Comparison of ENCODE assay signal across 9 cellular contexts in genomic region chrX:108735087-108735679, GRCh38. TPM values are rescaled to one million over a fixed set of nuclear protein-coding genes. Genes with fewer than 3 reads are reported as not detected.
DNase-seq lines count a peak whose midpoint lies in the region; ATAC-seq, FAIRE-seq and TF ChIP-seq lines count a peak whose summit lies in the region.
"Had no signal": no experiment of that assay in that cellular context is flagged by ENCODE, and none has a peak within 500 bp of the region (broad histone marks: within the 10 kb centered on the region; RNA-seq: fewer than 3 reads in every experiment).

No MANE protein-coding gene starts in this region.

- dilution Hi-C loops in endothelial cell of umbilical vein (cut with MboI; ENCODE audit: extremely low pct_ligation_motif_present, low sequenced_read_pairs): no loop called here

- no peak for FAIRE-seq in endothelial cell of umbilical vein (lab: Jason Lieb, UNC)

- H3K27ac ChIP-seq in endothelial cell of umbilical vein (ENCODE audit: insufficient read depth, low read depth, low read length) (no peak overlapping the region), osteoblast (ENCODE audit: low read depth, low read length) (no peak overlapping the region)
- no peak overlapping the region for H3K27ac ChIP-seq in CD8-positive, alpha-beta T cell (ENCODE audit: low read depth, low read length)

- H3K27me3 ChIP-seq in endothelial cell of umbilical vein (ENCODE audit: control insufficient read depth in 2 of 2, insufficient read depth in 2 of 2, low read length in 2 of 2) (peaks cover 49 to 72% of the 10 kb centered on the region in 2 experiments), osteoblast (ENCODE audit: insufficient read depth, low read length) (peaks cover 39% of the 10 kb centered on the region)
- no peaks in the 10 kb centered on the region for H3K27me3 ChIP-seq in CD8-positive, alpha-beta T cell (ENCODE audit: insufficient read depth, low read length)

- TF ChIP-seq CTCF in endothelial cell of umbilical vein (IDR thresholded peaks at IDR 0.05; ENCODE audit: extremely low read depth in 1 of 2, insufficient read depth in 1 of 2, low read depth in 1 of 2, low read length in 2 of 2): no peak
- TF ChIP-seq CTCF in osteoblast (IDR thresholded peaks at IDR 0.05; ENCODE audit: extremely low read depth, low read depth, low read length): no peak
- no peak for TF ChIP-seq CTCF in CD8-positive, alpha-beta T cell (IDR thresholded peaks at IDR 0.05)

- no peak for TF ChIP-seq POLR2A in endothelial cell of umbilical vein (IDR thresholded peaks at IDR 0.05; ENCODE audit: low read depth, low read length)

- H3K4me1 ChIP-seq in endothelial cell of umbilical vein (ENCODE audit: control insufficient read depth, extremely low read depth, insufficient read depth, low read length): peaks cover 4% of the 10 kb centered on the region
- H3K4me1 ChIP-seq in osteoblast (ENCODE audit: insufficient read depth, low read length): no peaks in the 10 kb centered on the region
- H3K4me1 ChIP-seq in CD8-positive, alpha-beta T cell (ENCODE audit: insufficient read depth, low read length): no peaks in the 10 kb centered on the region

- CTCF ChIA-PET in endothelial cell of umbilical vein (lab: Charles Lee): interaction anchor here (1.5 kb wide), 1 partner anchor 12 kb away, joined by 4 read pairs; no protein-coding TSS in a partner anchor
- CTCF ChIA-PET in CD8-positive, alpha-beta T cell (lab: Charles Lee): no interaction called here

- no peak overlapping the region for H3K9ac ChIP-seq in endothelial cell of umbilical vein (replicated peaks; ENCODE audit: extremely low read depth, insufficient read depth, low read length)

- in situ Hi-C loops in KBM-7 (cut with MboI; ENCODE audit: low pct_unique_long_range_greater_than_20kb, low sequenced_read_pairs): no loop called here

- H2AFZ ChIP-seq in endothelial cell of umbilical vein (ENCODE audit: low read depth, low read length): no peak overlapping the region
- no peak overlapping the region for H2AFZ ChIP-seq in osteoblast (ENCODE audit: low read length)

- no peak overlapping the region for H3K4me3 Mint-ChIP-seq in immature natural killer cell
- H3K4me3 Mint-ChIP-seq in CD8-positive, alpha-beta T cell: no peak overlapping the region

- POLR2A ChIA-PET in endothelial cell of umbilical vein (lab: Charles Lee): no interaction called here
- POLR2A ChIA-PET in CD8-positive, alpha-beta T cell (lab: Charles Lee): no interaction called here

- peaks cover 0 to 12% (median 1%) of the 10 kb centered on the region in 6 donors for H3K9me3 Mint-ChIP-seq in immature natural killer cell
- no peaks in the 10 kb centered on the region for H3K9me3 Mint-ChIP-seq in CD8-positive, alpha-beta T cell

- H3K79me2 ChIP-seq in endothelial cell of umbilical vein (ENCODE audit: control insufficient read depth, insufficient read depth, low read length) (no peaks in the 10 kb centered on the region), osteoblast (ENCODE audit: insufficient read depth, low read length) (no peaks in the 10 kb centered on the region)

- H3K9me1 ChIP-seq in endothelial cell of umbilical vein (replicated peaks; ENCODE audit: control insufficient read depth, extremely low read depth, insufficient read depth, low read length): no peaks in the 10 kb centered on the region

- H3K27ac Mint-ChIP-seq in immature natural killer cell: no peak overlapping the region
- no peak overlapping the region for H3K27ac Mint-ChIP-seq in CD8-positive, alpha-beta T cell

- DNase-seq in KBM-7: peak; percentile 9
- DNase-seq in endothelial cell of umbilical vein (ENCODE audit: low read depth, low spot score): peak; percentile 1
- DNase-seq in osteoblast (ENCODE audit: insufficient read length, low spot score, missing footprints): peak; percentile 77
- no peak for DNase-seq in immature natural killer cell
- no peak for DNase-seq in CD8-positive, alpha-beta T cell
- DNase-seq in NCI-H2171 treated with DMSO at 0.1 percent for 48 hours (lab: John Stamatoyannopoulos, UW): no peak

- peak overlapping the region in 1 of 3 experiments; percentile 48 for H3K4me3 ChIP-seq in endothelial cell of umbilical vein (replicated peaks in 1 of 3; ENCODE audit: insufficient read depth in 1 of 3, low read depth in 1 of 3, low read length in 3 of 3)
- H3K4me3 ChIP-seq in osteoblast (ENCODE audit: insufficient read depth, low read length): no peak overlapping the region
- no peak overlapping the region for H3K4me3 ChIP-seq in CD8-positive, alpha-beta T cell (ENCODE audit: low read depth, low read length)

- H4K20me1 ChIP-seq in endothelial cell of umbilical vein (replicated peaks; ENCODE audit: control insufficient read depth, extremely low read depth, insufficient read depth, low read length) (no peaks in the 10 kb centered on the region), osteoblast (ENCODE audit: insufficient read depth, low read length) (no peaks in the 10 kb centered on the region)

- intact Hi-C loops in endothelial cell of umbilical vein (cut with micrococcal nuclease): loop anchor here (5.0 kb wide), 1 partner anchor 967 kb away; no protein-coding TSS in a partner anchor
- intact Hi-C loops in CD8-positive, alpha-beta T cell (cut with DNase I, micrococcal nuclease): no loop called here

- H3K9me3 ChIP-seq in endothelial cell of umbilical vein (replicated peaks; ENCODE audit: control insufficient read depth, insufficient read depth, low read length): no peaks in the 10 kb centered on the region
- no peaks in the 10 kb centered on the region for H3K9me3 ChIP-seq in osteoblast (ENCODE audit: low read depth, low read length)
- no peaks in the 10 kb centered on the region for H3K9me3 ChIP-seq in CD8-positive, alpha-beta T cell (ENCODE audit: low read length)

- H3K4me1 Mint-ChIP-seq in immature natural killer cell: no peaks in the 10 kb centered on the region
- no peaks in the 10 kb centered on the region for H3K4me1 Mint-ChIP-seq in CD8-positive, alpha-beta T cell (ENCODE audit: low read depth)

- BruUV-seq in endothelial cell of umbilical vein (replicated peaks; lab: Mats Ljungman, UMichigan): no TSS peak

- H3K4me2 ChIP-seq in endothelial cell of umbilical vein (ENCODE audit: insufficient read depth, low read length): peak overlapping the region; percentile 64
- no peak overlapping the region for H3K4me2 ChIP-seq in osteoblast (ENCODE audit: insufficient read depth, low read length)

- ATAC-seq in GM19463 (IDR thresholded peaks at IDR 0.05; ENCODE audit: unreplicated experiment): peak; percentile 40
- ATAC-seq in HG03159 (IDR thresholded peaks at IDR 0.05; ENCODE audit: unreplicated experiment): no peak
- ATAC-seq in CD8-positive, alpha-beta T cell: no peak

- H3K27me3 Mint-ChIP-seq in immature natural killer cell (ENCODE audit: low read depth in 3 of 3): peaks cover 7 to 13% (median 8%) of the 10 kb centered on the region in 3 donors
- peaks cover 25% of the 10 kb centered on the region for H3K27me3 Mint-ChIP-seq in CD8-positive, alpha-beta T cell (ENCODE audit: low read depth)

- no peaks in the 10 kb centered on the region for H3K36me3 Mint-ChIP-seq in immature natural killer cell
- no peaks in the 10 kb centered on the region for H3K36me3 Mint-ChIP-seq in CD8-positive, alpha-beta T cell

- H3K36me3 ChIP-seq in endothelial cell of umbilical vein (ENCODE audit: control insufficient read depth in 2 of 2, extremely low read depth in 1 of 2, insufficient read depth in 2 of 2, low read length in 2 of 2): no peaks in the 10 kb centered on the region
- H3K36me3 ChIP-seq in osteoblast (ENCODE audit: insufficient read depth, low read length): no peaks in the 10 kb centered on the region
- H3K36me3 ChIP-seq in CD8-positive, alpha-beta T cell (ENCODE audit: insufficient read depth, low read length): no peaks in the 10 kb centered on the region

TF ChIP-seq in endothelial cell of umbilical vein, 7 proteins besides CTCF, POLR2A, EP300 and RAD21:
- TF ChIP-seq POLR2AphosphoS5 (IDR thresholded peaks at IDR 0.05; ENCODE audit: insufficient read depth, low read depth, low read length) (no peak), EZH2 (IDR thresholded peaks at IDR 0.05; ENCODE audit: borderline replicate concordance, low read depth, low read length, severe bottlenecking) (peak; percentile 63)

RNA-seq across cellular contexts. Expression of gene IRS4, which starts 1.2 kb away (rescaled TPM):
- total RNA-seq in endothelial cell of umbilical vein (not detected in 2 replicates), osteoblast (not detected in 2 replicates)
- polyA plus RNA-seq in endothelial cell of umbilical vein (0.03 and 0.05 TPM in 2 replicates), immature natural killer cell (not detected)
- not detected in 2 replicates for polyA plus RNA-seq in endothelial cell of umbilical vein (2011; cell fraction: cytosol; rRNA removed)
- polyA plus RNA-seq in endothelial cell of umbilical vein (2011; cell fraction: nucleus; rRNA removed): 0.03 TPM in 1 of 2 replicates, not detected in the other
- not detected in 2 replicates for polyA plus RNA-seq in endothelial cell of umbilical vein (2012)
- polyA minus RNA-seq in endothelial cell of umbilical vein: not detected in 2 replicates
- not detected for polyA minus RNA-seq in endothelial cell of umbilical vein (2011; cell fraction: cytosol; rRNA and poly(A)+ RNA removed)
- polyA minus RNA-seq in endothelial cell of umbilical vein (2011; cell fraction: nucleus; rRNA and poly(A)+ RNA removed): 0.10 TPM in 1 of 2 replicates, not detected in the other
- total RNA-seq in CD8-positive, alpha-beta T cell: not detected
- total RNA-seq: M059J had no signal

Comparison
In these comparisons a context has a peak if more than half of its experiments do, and no peak if none do; other contexts are left out.
1. DNase-seq: peak in KBM-7 (single experiment), endothelial cell of umbilical vein (single experiment) and osteoblast (single experiment); none in immature natural killer cell (0 of 3), CD8-positive, alpha-beta T cell (0 of 7) and NCI-H2171 treated with DMSO at 0.1 percent for 48 hours (single experiment).